1 cellular context compared by ENCODE assay signal in genomic region chr10:46005383-46005782, GRCh38.
TF ChIP-seq lines count a peak whose summit lies in the region.

No MANE protein-coding gene starts in this region.

TF ChIP-seq in GM23338, 12 proteins besides CTCF, POLR2A, EP300 and RAD21 (continued from another document):
- no peak for TF ChIP-seq ZNF462 (CRISPR knock-in tag; IDR thresholded peaks at IDR 0.05)
